18 cellular contexts compared by ENCODE assay signal in the genomic region with DNA sequence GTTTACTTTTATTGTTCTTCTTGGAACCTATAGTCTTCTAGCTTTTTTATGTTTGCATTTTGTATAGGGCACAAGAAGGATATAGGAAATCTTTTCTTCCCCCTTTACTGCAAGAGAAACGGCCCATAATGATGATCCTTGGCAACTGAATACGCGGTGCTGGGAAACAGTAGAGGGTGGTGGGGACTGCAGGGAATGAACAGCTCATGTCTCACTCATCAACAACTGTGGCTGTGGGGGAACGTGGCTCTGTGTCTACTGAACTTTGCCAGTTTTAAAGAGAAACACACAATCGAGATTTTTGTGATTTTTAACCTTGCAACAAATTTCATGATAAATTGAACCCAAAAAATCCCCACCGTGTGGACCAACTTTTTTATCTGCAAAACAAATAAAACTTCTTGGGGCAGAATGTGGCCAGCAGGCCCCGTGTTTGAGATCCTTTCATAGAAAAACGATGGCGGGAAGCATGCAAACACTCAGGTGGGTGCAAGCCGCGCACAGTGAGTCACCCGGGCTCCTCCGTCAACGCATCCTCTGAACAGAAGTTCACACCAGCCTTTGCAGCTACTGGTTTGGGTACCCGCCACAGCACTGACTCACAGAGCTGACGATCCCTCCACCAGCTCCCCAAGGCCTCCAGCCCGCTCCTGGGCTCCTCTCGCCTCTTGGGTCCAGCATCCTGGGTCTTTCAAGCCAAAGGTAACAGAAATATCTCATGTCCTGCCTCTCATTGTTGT.
DNase-seq lines count a peak whose midpoint lies in the region; ATAC-seq, FAIRE-seq and TF ChIP-seq lines count a peak whose summit lies in the region.
"Had no signal": no experiment of that assay in that cellular context is flagged by ENCODE, and none has a peak within 500 bp of the region (broad histone marks: within the 10 kb centered on the region; RNA-seq: fewer than 3 reads in every experiment).

No MANE protein-coding gene starts in this region.

- H3K27ac ChIP-seq in IMR-90 (ENCODE audit: insufficient read depth, low read length) (peak overlapping the region; percentile 69), osteoblast (ENCODE audit: low read depth, low read length) (peak overlapping the region; percentile 98), upper lobe of right lung (no peak overlapping the region), small intestine (ENCODE audit: low read depth in 1 of 2, low read length in 1 of 2) (no peak overlapping the region)
- H3K27ac ChIP-seq: adrenal gland, neutrophil had no signal

- H3K4ac ChIP-seq in IMR-90 (ENCODE audit: low read depth, low read length) = peak overlapping the region; percentile 89

- H3K27me3 Mint-ChIP-seq in activated T-cell treated with anti-CD3 and anti-CD28 coated beads, Interleukin-2, amount 50 U/mL, for 24 hours = peaks cover 9% of the 10 kb centered on the region

- TF ChIP-seq CTCF in AG09309 (IDR thresholded peaks at IDR 0.05; ENCODE audit: control insufficient read depth, insufficient read depth, low read depth, low read length, missing control alignments) (no peak), IMR-90 (conservative IDR thresholded peaks at IDR 0.05; ENCODE audit: low read depth, low read length) (no peak), bronchial epithelial cell (IDR thresholded peaks at IDR 0.05; ENCODE audit: insufficient read depth, low read length, severe bottlenecking) (no peak), osteoblast (IDR thresholded peaks at IDR 0.05; ENCODE audit: extremely low read depth, low read depth, low read length) (no peak), upper lobe of right lung (IDR thresholded peaks at IDR 0.05) (no peak)

- H3K4me1 Mint-ChIP-seq in activated T-cell treated with anti-CD3 and anti-CD28 coated beads, Interleukin-2, amount 50 U/mL, for 24 hours (ENCODE audit: low read depth) = no peaks in the 10 kb centered on the region

- H3K9ac ChIP-seq in IMR-90 (ENCODE audit: low read depth, low read length) = peak overlapping the region; percentile 65

- peak overlapping the region; percentile 82 for H3K23ac ChIP-seq in IMR-90 (ENCODE audit: low read depth, low read length)

- H4K5ac ChIP-seq in IMR-90 (ENCODE audit: low read depth, low read length) = peak overlapping the region; percentile 96

- peaks cover 3 to 18% of the 10 kb centered on the region in 2 experiments for H3K79me1 ChIP-seq in IMR-90 (ENCODE audit: low read depth in 1 of 2, low read length in 2 of 2)

- no peaks in the 10 kb centered on the region for H3K9me3 Mint-ChIP-seq in activated T-cell treated with anti-CD3 and anti-CD28 coated beads, Interleukin-2, amount 50 U/mL, for 24 hours
- H3K9me3 Mint-ChIP-seq: stimulated activated naive CD8-positive, alpha-beta T cell treated with anti-CD3 and anti-CD28 coated beads, Interleukin-15, Interleukin-2, amounts not matched to agents 100 ng/mL and 50 ng/mL, for 24 hours had no signal

- H2AFZ ChIP-seq in IMR-90 (replicated peaks; ENCODE audit: low read length, poor library complexity) = peak overlapping the region; percentile 46
- H2AFZ ChIP-seq in osteoblast (ENCODE audit: low read length) = peak overlapping the region; percentile 5

- POLR2A ChIA-PET in IMR-90 (lab: Charles Lee; ENCODE audit: unreplicated experiment) = interaction anchor here (0.5 kb wide), 1 partner anchor 146 kb away, joined by 3 read pairs; no protein-coding TSS in a partner anchor

- peaks cover 20% of the 10 kb centered on the region for H3K9me1 ChIP-seq in IMR-90 (ENCODE audit: insufficient read depth, low read length)

- H4K8ac ChIP-seq in IMR-90 (ENCODE audit: low read depth in 2 of 2, low read length in 2 of 2) = peak overlapping the region; percentile 69 to 84; a peak in 3 of 4 replicates

- TF ChIP-seq POLR2A in IMR-90 (IDR thresholded peaks at IDR 0.05; ENCODE audit: low read depth, low read length) = no peak

- peak overlapping the region; percentile 96 for H2BK5ac ChIP-seq in IMR-90 (ENCODE audit: low read depth, low read length, poor library complexity, severe bottlenecking)

- H3K79me2 ChIP-seq in osteoblast (ENCODE audit: insufficient read depth, low read length) = no peaks in the 10 kb centered on the region

- ATAC-seq in IMR-90 (ENCODE audit: low read depth) (peak; percentile 70), upper lobe of right lung (no peak)

- H3K4me3 ChIP-seq in AG09309 (ENCODE audit: control insufficient read depth, low read depth, low read length) = no peak overlapping the region
- no peak overlapping the region for H3K4me3 ChIP-seq in IMR-90 (ENCODE audit: insufficient read depth, low read depth, low read length)
- no peak overlapping the region for H3K4me3 ChIP-seq in bronchial epithelial cell (ENCODE audit: low read depth, low read length)
- peak overlapping the region; percentile 5 for H3K4me3 ChIP-seq in osteoblast (ENCODE audit: insufficient read depth, low read length)
- no peak overlapping the region for H3K4me3 ChIP-seq in upper lobe of right lung
- no peak overlapping the region for H3K4me3 ChIP-seq in small intestine (ENCODE audit: low read depth in 1 of 2, low read length in 2 of 2)
- H3K4me3 ChIP-seq: adrenal gland, coronary artery had no signal

- DNase-seq in AG09309 (ENCODE audit: low read depth) (peak; percentile 90), IMR-90 (peak; percentile 95), bronchial epithelial cell (ENCODE audit: low read depth) (peak; percentile 75), osteoblast (ENCODE audit: insufficient read length, low spot score, missing footprints) (peak; percentile 90), NCI-H2227 (lab: John Stamatoyannopoulos, UW; ENCODE audit: unreplicated experiment) (no peak), upper lobe of right lung (no peak), small intestine (no peak)
- DNase-seq in activated T-cell treated with anti-CD3 and anti-CD28 coated beads, Interleukin-2, amount 50 U/mL, for 24 hours = no peak
- DNase-seq: adrenal gland; BE2C; kidney; midbrain; NCI-H187; NCI-H524; stimulated activated CD4-positive, alpha-beta T cell treated with anti-CD3 and anti-CD28 coated beads, Interleukin-12 subunit alpha, Interleukin-12 subunit beta, amount 100 ng/mL, for 4 hours had no signal

- H3K27me3 ChIP-seq in IMR-90 (ENCODE audit: control insufficient read depth, insufficient read depth, low read length) (no peaks in the 10 kb centered on the region), bronchial epithelial cell (ENCODE audit: control insufficient read depth, insufficient read depth, low read length) (no peaks in the 10 kb centered on the region), osteoblast (ENCODE audit: insufficient read depth, low read length) (no peaks in the 10 kb centered on the region), upper lobe of right lung (no peaks in the 10 kb centered on the region), small intestine (ENCODE audit: control insufficient read depth in 2 of 2, insufficient read depth in 2 of 2, low read length in 2 of 2) (no peaks in the 10 kb centered on the region)
- H3K27me3 ChIP-seq: adrenal gland, BE2C, neutrophil had no signal

- peak overlapping the region; percentile 95 for H2BK120ac ChIP-seq in IMR-90 (ENCODE audit: low read depth, low read length)

- dilution Hi-C loops in IMR-90 (cut with HindIII; ENCODE audit: low sequenced_read_pairs, unreplicated experiment) = no loop called here

- H3K36me3 Mint-ChIP-seq in activated T-cell treated with anti-CD3 and anti-CD28 coated beads, Interleukin-2, amount 50 U/mL, for 24 hours (ENCODE audit: low read depth) = no peaks in the 10 kb centered on the region

- H3K4me3 Mint-ChIP-seq in activated T-cell treated with anti-CD3 and anti-CD28 coated beads, Interleukin-2, amount 50 U/mL, for 24 hours = no peak overlapping the region
- H3K4me3 Mint-ChIP-seq: stimulated activated naive CD8-positive, alpha-beta T cell treated with anti-CD3 and anti-CD28 coated beads, Interleukin-15, Interleukin-2, amounts not matched to agents 100 ng/mL and 50 ng/mL, for 24 hours had no signal

- in situ Hi-C loops in IMR-90 (cut with MboI; ENCODE audit: low sequenced_read_pairs) = no loop called here

- peak overlapping the region; percentile 88 for H4K91ac ChIP-seq in IMR-90 (ENCODE audit: insufficient read depth, low read depth, low read length)

- TF ChIP-seq RAD21 in IMR-90 (IDR thresholded peaks at IDR 0.05; ENCODE audit: low read length) = peak; percentile 29; the same call in 1 of the 2 replicates

- FAIRE-seq in bronchial epithelial cell (lab: Jason Lieb, UNC) (no peak), small intestine (lab: Jason Lieb, UNC) (no peak)
- FAIRE-seq: kidney had no signal

- no peaks in the 10 kb centered on the region for H3K9me3 ChIP-seq in IMR-90 (ENCODE audit: control insufficient read depth, insufficient read depth, low read length)
- H3K9me3 ChIP-seq in osteoblast (ENCODE audit: low read depth, low read length) = no peaks in the 10 kb centered on the region
- no peaks in the 10 kb centered on the region for H3K9me3 ChIP-seq in upper lobe of right lung
- H3K9me3 ChIP-seq in small intestine (ENCODE audit: control insufficient read depth, low read depth) = no peaks in the 10 kb centered on the region
- H3K9me3 ChIP-seq: adrenal gland, BE2C, neutrophil had no signal

- peak overlapping the region; percentile 18 for H2AK9ac ChIP-seq in IMR-90 (replicated peaks; ENCODE audit: low read depth, low read length, poor library complexity)

- BruUV-seq in IMR-90 (replicated peaks; lab: Mats Ljungman, UMichigan) = no TSS peak

- H3K14ac ChIP-seq in IMR-90 (replicated peaks; ENCODE audit: low read depth, low read length) = peak overlapping the region; percentile 82

- peak overlapping the region; percentile 78 for H2AK5ac ChIP-seq in IMR-90 (ENCODE audit: low read depth, low read length)

- CTCF ChIA-PET in IMR-90 (lab: Yijun Ruan, JAX) = interaction anchor here (1.4 kb wide), 1 partner anchor 99 kb away, joined by 7 read pairs; no protein-coding TSS in a partner anchor

- peak overlapping the region; percentile 99 for H3K18ac ChIP-seq in IMR-90 (ENCODE audit: low read depth, low read length)

- 0 out of 2 replicates have a peak overlapping the region, but pooled peaks have one; percentile 1 for H3K4me2 ChIP-seq in IMR-90 (ENCODE audit: low read depth, low read length)
- H3K4me2 ChIP-seq in osteoblast (ENCODE audit: insufficient read depth, low read length) = peak overlapping the region; percentile 50

- peak overlapping the region; percentile 79 for H3K56ac ChIP-seq in IMR-90 (ENCODE audit: extremely low read depth, insufficient read depth, low read length)

- peak overlapping the region; percentile 95 for H2BK20ac ChIP-seq in IMR-90 (ENCODE audit: low read depth, low read length)

- peaks cover 27% of the 10 kb centered on the region for H3K4me1 ChIP-seq in IMR-90 (ENCODE audit: control insufficient read depth, insufficient read depth, low read length)
- H3K4me1 ChIP-seq in osteoblast (ENCODE audit: insufficient read depth, low read length) = peaks cover 44% of the 10 kb centered on the region
- peaks cover 11% of the 10 kb centered on the region for H3K4me1 ChIP-seq in upper lobe of right lung
- H3K4me1 ChIP-seq in small intestine (ENCODE audit: control insufficient read depth in 2 of 2, insufficient read depth in 1 of 2, low read depth in 1 of 2, low read length in 1 of 2) = no peaks in the 10 kb centered on the region
- H3K4me1 ChIP-seq: BE2C had no signal

- H3K36me3 ChIP-seq in IMR-90 (ENCODE audit: control insufficient read depth, insufficient read depth, low read length) (no peaks in the 10 kb centered on the region), bronchial epithelial cell (ENCODE audit: control insufficient read depth, insufficient read depth, low read length) (no peaks in the 10 kb centered on the region), osteoblast (ENCODE audit: insufficient read depth, low read length) (no peaks in the 10 kb centered on the region), upper lobe of right lung (no peaks in the 10 kb centered on the region), small intestine (ENCODE audit: control insufficient read depth in 2 of 2, insufficient read depth in 2 of 2, low read length in 2 of 2) (no peaks in the 10 kb centered on the region)
- H3K36me3 ChIP-seq: adrenal gland, BE2C, neutrophil had no signal

- peak overlapping the region; percentile 93 for H2BK15ac ChIP-seq in IMR-90 (ENCODE audit: low read depth, low read length)

- 75% methylated on average over 6 of the region's 18 CpGs; no CpG with 5 or more reads in 1 of the 2 experiments for WGBS in IMR-90 (ENCODE audit: extremely low coverage in 2 of 2, insufficient read length in 1 of 2), 2 experiments
- WGBS in small intestine, 3 donors = 82 to 86% (median 84%) methylated on average over 18 of the region's 18 CpGs

- intact Hi-C loops in IMR-90 (cut with micrococcal nuclease) = no loop called here
- intact Hi-C loops in upper lobe of right lung (cut with DNase I) = no loop called here

- H3K27ac Mint-ChIP-seq in activated T-cell treated with anti-CD3 and anti-CD28 coated beads, Interleukin-2, amount 50 U/mL, for 24 hours = no peak overlapping the region
- H3K27ac Mint-ChIP-seq: stimulated activated naive CD8-positive, alpha-beta T cell treated with anti-CD3 and anti-CD28 coated beads, Interleukin-15, Interleukin-2, amounts not matched to agents 100 ng/mL and 50 ng/mL, for 24 hours had no signal

- H4K20me1 ChIP-seq in IMR-90 (ENCODE audit: insufficient read depth, low read length) (no peaks in the 10 kb centered on the region), osteoblast (ENCODE audit: insufficient read depth, low read length) (no peaks in the 10 kb centered on the region)

Comparison
In these comparisons a context has a peak if more than half of its experiments do, and no peak if none do; other contexts are left out.
1. DNase-seq: peak in AG09309 (single experiment), IMR-90 (single experiment), bronchial epithelial cell (single experiment) and osteoblast (single experiment); none in NCI-H2227 (single experiment), upper lobe of right lung (single experiment), small intestine (single experiment) and activated T-cell treated with anti-CD3 and anti-CD28 coated beads, Interleukin-2, amount 50 U/mL, for 24 hours (single experiment).
2. H3K27ac ChIP-seq: peak in IMR-90 (single experiment) and osteoblast (single experiment); none in upper lobe of right lung (single experiment) and small intestine (0 of 2).